1 cellular context compared by ENCODE assay signal in the genomic region with DNA sequence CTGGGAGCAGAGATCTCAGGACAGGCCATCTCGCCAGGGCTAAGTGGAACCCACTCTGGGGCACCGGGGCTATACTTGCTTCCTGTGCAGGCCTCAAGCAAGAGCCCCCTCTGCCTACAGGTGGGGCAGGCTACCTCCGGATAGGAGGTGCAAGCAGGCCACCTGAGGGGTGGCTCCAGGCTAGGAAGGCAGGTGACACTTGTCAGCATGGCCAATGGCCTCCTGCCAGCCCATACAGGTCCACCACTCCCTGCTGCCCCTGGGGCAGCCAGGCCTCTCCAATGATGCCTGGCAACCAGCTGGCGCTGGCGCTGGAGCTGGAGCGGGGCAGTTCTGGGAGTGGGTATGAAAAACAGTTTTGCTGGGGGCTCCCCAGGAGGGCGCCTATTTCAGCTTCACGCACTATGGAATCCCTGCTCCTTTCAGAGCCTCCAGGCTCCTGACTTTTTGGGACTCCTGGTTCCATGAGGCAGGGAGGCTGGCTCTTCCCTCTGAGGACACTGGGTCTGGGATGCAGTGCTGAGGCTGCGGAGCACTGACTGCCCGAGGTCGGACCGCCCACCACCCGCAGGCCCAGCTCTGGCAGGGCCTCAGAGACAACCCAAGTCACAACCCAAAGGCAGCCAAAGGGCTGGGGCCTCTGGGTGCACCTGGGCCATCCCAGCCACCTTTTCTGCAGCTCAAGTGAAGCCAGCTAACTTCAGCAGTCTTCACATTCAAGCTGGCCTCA.
TF ChIP-seq lines count a peak whose summit lies in the region.

No MANE protein-coding gene starts in this region.

TF ChIP-seq in H1, 55 proteins besides CTCF, POLR2A, EP300 and RAD21 (continued from another document):
- TF ChIP-seq CBX5 (IDR thresholded peaks at IDR 0.05; ENCODE audit: low read depth, low read length) (no peak), TEAD4 (IDR thresholded peaks at IDR 0.05; ENCODE audit: low read depth, low read length) (no peak), ATF3 (IDR thresholded peaks at IDR 0.05; ENCODE audit: insufficient read depth, low read depth, low read length) (no peak), USF2 (IDR thresholded peaks at IDR 0.05; ENCODE audit: low read length) (no peak), SUZ12 (IDR thresholded peaks at IDR 0.05; ENCODE audit: low read length) (no peak), FOSL1 (IDR thresholded peaks at IDR 0.05; ENCODE audit: insufficient read depth, low read depth, low read length) (no peak), CREB1 (IDR thresholded peaks at IDR 0.05) (no peak), GABPA (IDR thresholded peaks at IDR 0.05; ENCODE audit: borderline replicate concordance, insufficient read depth, low read length) (no peak), SRF (IDR thresholded peaks at IDR 0.05; ENCODE audit: low read depth, low read length) (no peak), NANOG (IDR thresholded peaks at IDR 0.05; ENCODE audit: insufficient read depth, low read depth, low read length, poor library complexity, severe bottlenecking) (no peak), KDM1A (IDR thresholded peaks at IDR 0.05; ENCODE audit: borderline replicate concordance, low read length) (no peak), POU5F1 (IDR thresholded peaks at IDR 0.05; ENCODE audit: low read depth, low read length) (no peak)
- TF ChIP-seq, protein P1, sequence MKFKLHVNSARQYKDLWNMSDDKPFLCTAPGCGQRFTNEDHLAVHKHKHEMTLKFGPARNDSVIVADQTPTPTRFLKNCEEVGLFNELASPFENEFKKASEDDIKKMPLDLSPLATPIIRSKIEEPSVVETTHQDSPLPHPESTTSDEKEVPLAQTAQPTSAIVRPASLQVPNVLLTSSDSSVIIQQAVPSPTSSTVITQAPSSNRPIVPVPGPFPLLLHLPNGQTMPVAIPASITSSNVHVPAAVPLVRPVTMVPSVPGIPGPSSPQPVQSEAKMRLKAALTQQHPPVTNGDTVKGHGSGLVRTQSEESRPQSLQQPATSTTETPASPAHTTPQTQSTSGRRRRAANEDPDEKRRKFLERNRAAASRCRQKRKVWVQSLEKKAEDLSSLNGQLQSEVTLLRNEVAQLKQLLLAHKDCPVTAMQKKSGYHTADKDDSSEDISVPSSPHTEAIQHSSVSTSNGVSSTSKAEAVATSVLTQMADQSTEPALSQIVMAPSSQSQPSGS (IDR thresholded peaks at IDR 0.05; ENCODE audit: low read length) = no peak
